ENCODE assay signal across 9 cellular contexts in the genomic region with DNA sequence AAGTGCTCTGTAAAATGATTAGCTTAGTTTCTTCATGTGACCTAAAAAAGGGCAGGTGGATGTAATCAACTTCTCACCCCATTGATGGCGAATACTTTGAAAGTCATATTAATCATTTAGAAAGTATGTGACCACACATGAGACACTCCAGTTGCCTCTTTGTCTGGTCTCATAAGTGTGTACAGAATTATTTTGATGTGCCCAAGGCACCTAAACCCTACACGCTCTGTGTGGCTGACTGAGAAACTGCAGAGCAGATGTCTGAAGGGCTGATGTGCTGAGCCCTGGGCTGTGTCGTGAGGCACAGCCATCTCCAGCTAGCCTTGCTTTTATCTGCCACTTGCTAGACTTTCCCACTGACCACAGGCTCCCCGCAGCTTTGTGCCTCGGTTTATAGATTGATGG. TPM values are rescaled to one million over a fixed set of nuclear protein-coding genes. Genes with fewer than 3 reads are reported as not detected.
A peak's percentile ranks its signal among the peaks of the same experiment; 100 is the strongest.
DNase-seq lines count a peak whose midpoint lies in the region; ATAC-seq and TF ChIP-seq lines count a peak whose summit lies in the region.
"Had no signal": no experiment of that assay in that cellular context is flagged by ENCODE, and none has a peak within 500 bp of the region (broad histone marks: within the 10 kb centered on the region; RNA-seq: fewer than 3 reads in every experiment).

No MANE protein-coding gene starts in this region.

- ATAC-seq in GM21423 (IDR thresholded peaks at IDR 0.05; ENCODE audit: unreplicated experiment) = peak; percentile 100
- peak; percentile 100 for ATAC-seq in HG03354 (IDR thresholded peaks at IDR 0.05; ENCODE audit: poor library complexity, severe bottlenecking, unreplicated experiment)

- no peaks in the 10 kb centered on the region for H3K36me3 ChIP-seq in Peyer's patch

- no peak for TF ChIP-seq POLR2A in Peyer's patch (IDR thresholded peaks at IDR 0.05)

- peak; percentile 59 for DNase-seq in NCI-H2171 treated with DMSO at 0.1 percent for 48 hours (lab: John Stamatoyannopoulos, UW)
- no peak for DNase-seq in NCI-H2171 (lab: John Stamatoyannopoulos, UW)
- peak; percentile 48 for DNase-seq in left kidney (ENCODE audit: low read depth, low spot score)
- no peak for DNase-seq in Peyer's patch
- DNase-seq in SIG-M5 (lab: John Stamatoyannopoulos, UW) = no peak
- no peak for DNase-seq in NCI-H510A (lab: John Stamatoyannopoulos, UW)

- no peak overlapping the region for H3K27ac ChIP-seq in Peyer's patch
- H3K27ac ChIP-seq: 22Rv1 had no signal

- H3K4me3 ChIP-seq in Peyer's patch = no peak overlapping the region

- no peaks in the 10 kb centered on the region for H3K9me3 ChIP-seq in Peyer's patch

- no peaks in the 10 kb centered on the region for H3K4me1 ChIP-seq in Peyer's patch

- H3K27me3 ChIP-seq in Peyer's patch = no peaks in the 10 kb centered on the region

- TF ChIP-seq CTCF in Peyer's patch (IDR thresholded peaks at IDR 0.05) = no peak

RNA-seq across cellular contexts. Expression of gene SGPP2, which starts 26.9 kb away (rescaled TPM):
- total RNA-seq in Peyer's patch = 10 to 100 TPM; 10.7 to 50.3 (median 46.9) TPM

Comparison
In these comparisons a context has a peak if more than half of its experiments do, and no peak if none do; other contexts are left out.
1. DNase-seq: peak in NCI-H2171 treated with DMSO at 0.1 percent for 48 hours (single experiment) and left kidney (single experiment); none in NCI-H2171 (single experiment), Peyer's patch (0 of 3), SIG-M5 (single experiment) and NCI-H510A (single experiment).